ENCODE assay signal across 8 cellular contexts in genomic region chr11:35662649-35663407, GRCh38. TPM values are rescaled to one million over a fixed set of nuclear protein-coding genes. Genes with fewer than 3 reads are reported as not detected.
A peak's percentile ranks its signal among the peaks of the same experiment; 100 is the strongest.
DNase-seq lines count a peak whose midpoint lies in the region; ATAC-seq and TF ChIP-seq lines count a peak whose summit lies in the region.

TSS of gene TRIM44 (plus strand) at chr11:35662775. CDS start at chr11:35663112, 337 bp downstream.

- H3K9ac ChIP-seq in neuronal stem cell (ENCODE audit: low read depth, low read length, poor library complexity): peak within 1 kb of the TSS; percentile 95

- peak within 1 kb of the TSS; percentile 97 for H3K14ac ChIP-seq in neuronal stem cell (ENCODE audit: low read length)

- peak within 1 kb of the TSS; percentile 87 for H2BK5ac ChIP-seq in neuronal stem cell (ENCODE audit: low read length)

- peak within 1 kb of the TSS; percentile 99 for H3K23ac ChIP-seq in neuronal stem cell (ENCODE audit: low read depth, low read length, poor library complexity)

- H3K9me3 ChIP-seq in DOHH2 (ENCODE audit: control insufficient read depth, insufficient read depth, low read length) (peaks cover 23% of the 10 kb centered on the region), SJCRH30 (replicated peaks) (peaks cover 19% of the 10 kb centered on the region), neuronal stem cell (replicated peaks in 1 of 2; ENCODE audit: control insufficient read depth in 2 of 2, insufficient read depth in 1 of 2, low read depth in 1 of 2, low read length in 2 of 2) (peaks cover 12 to 42% of the 10 kb centered on the region in 2 donors)

- peak; percentile 97 for ATAC-seq in GM21723 (IDR thresholded peaks at IDR 0.05; ENCODE audit: unreplicated experiment)

- no peak for TF ChIP-seq CTCF in DOHH2 (IDR thresholded peaks at IDR 0.05; ENCODE audit: low read depth, low read length, poor library complexity, severe bottlenecking)
- no peak for TF ChIP-seq CTCF in subcutaneous adipose tissue (IDR thresholded peaks at IDR 0.05; ENCODE audit: low read depth)

- H4K8ac ChIP-seq in neuronal stem cell (ENCODE audit: low read depth, low read length): peak within 1 kb of the TSS; percentile 87

- H2BK15ac ChIP-seq in neuronal stem cell (ENCODE audit: low read length): peak within 1 kb of the TSS; percentile 97

- H2AFZ ChIP-seq in neuronal stem cell (ENCODE audit: low read length): peak within 1 kb of the TSS; percentile 85

- H2BK120ac ChIP-seq in neuronal stem cell (ENCODE audit: low read depth, low read length): peak within 1 kb of the TSS; percentile 74

- peak within 1 kb of the TSS; percentile 74 for H4K91ac ChIP-seq in neuronal stem cell (ENCODE audit: low read depth, low read length, poor library complexity)

- peak within 1 kb of the TSS; percentile 95 for H3K4me2 ChIP-seq in DOHH2 (ENCODE audit: low read length)
- H3K4me2 ChIP-seq in neuronal stem cell (ENCODE audit: insufficient read depth, low read length, poor library complexity, severe bottlenecking): peak within 1 kb of the TSS; percentile 75

- H3K18ac ChIP-seq in neuronal stem cell (ENCODE audit: low read length): peak within 1 kb of the TSS; percentile 99

- H3K27ac ChIP-seq in DOHH2 (ENCODE audit: low read depth, low read length): no peak within 1 kb of the TSS
- peak within 1 kb of the TSS; percentile 86 for H3K27ac ChIP-seq in SJCRH30
- peak within 1 kb of the TSS; percentile 54 for H3K27ac ChIP-seq in neuronal stem cell (replicated peaks; ENCODE audit: low read length)

- no peaks in the 10 kb centered on the region for H4K20me1 ChIP-seq in DOHH2 (ENCODE audit: control insufficient read depth, insufficient read depth, low read depth, low read length)

- H2BK12ac ChIP-seq in neuronal stem cell (ENCODE audit: low read length): peak within 1 kb of the TSS; percentile 81

- no CpG with 5 or more reads among the region's 82 CpGs for WGBS in neuronal stem cell (ENCODE audit: extremely low coverage in 2 of 2, insufficient read length in 2 of 2, insufficient replicate concordance in 1 of 2), 2 donors

- peak within 1 kb of the TSS; percentile 99 for H3K4ac ChIP-seq in neuronal stem cell (ENCODE audit: low read length)

- H3K4me1 ChIP-seq in DOHH2 (ENCODE audit: control insufficient read depth, low read length): peaks cover 22% of the 10 kb centered on the region
- peaks cover 12% of the 10 kb centered on the region; the same call in 1 of the 2 replicates for H3K4me1 ChIP-seq in SJCRH30
- H3K4me1 ChIP-seq in neuronal stem cell (ENCODE audit: control insufficient read depth in 2 of 2, insufficient read depth in 1 of 2, low read depth in 1 of 2, low read length in 2 of 2): peaks cover 2 to 8% of the 10 kb centered on the region in 2 donors

- H3K4me3 ChIP-seq in DOHH2 (ENCODE audit: low read length) (peak within 1 kb of the TSS; percentile 89), SJCRH30 (peak within 1 kb of the TSS; percentile 71), neuronal stem cell (ENCODE audit: low read length in 2 of 2) (peak within 1 kb of the TSS; percentile 56 to 83)

- H3K9me2 ChIP-seq in DOHH2 (replicated peaks; ENCODE audit: control insufficient read depth, low read length): no peaks in the 10 kb centered on the region

- peaks cover 14% of the 10 kb centered on the region for H3K27me3 ChIP-seq in DOHH2 (ENCODE audit: control insufficient read depth, low read length)
- no peaks in the 10 kb centered on the region for H3K27me3 ChIP-seq in SJCRH30
- H3K27me3 ChIP-seq in neuronal stem cell (ENCODE audit: control insufficient read depth in 3 of 3, insufficient read depth in 3 of 3, low read depth in 1 of 3, low read length in 3 of 3): peaks cover 0 to 4% (median 0%) of the 10 kb centered on the region in 3 experiments

- no peaks in the 10 kb centered on the region for H3F3A ChIP-seq in DOHH2 (ENCODE audit: control insufficient read depth, insufficient read depth)

- H3K79me1 ChIP-seq in neuronal stem cell (ENCODE audit: low read depth, low read length): peaks cover 6% of the 10 kb centered on the region

- peak within 1 kb of the TSS; percentile 98 for H2AK5ac ChIP-seq in neuronal stem cell (ENCODE audit: low read depth, low read length)

- H3K36me3 ChIP-seq in DOHH2 (ENCODE audit: control insufficient read depth, low read length): peaks cover 8% of the 10 kb centered on the region; the same call in 1 of the 2 replicates
- peaks cover 9% of the 10 kb centered on the region for H3K36me3 ChIP-seq in SJCRH30
- peaks cover 0 to 23% of the 10 kb centered on the region in 2 donors for H3K36me3 ChIP-seq in neuronal stem cell (replicated peaks in 1 of 2; ENCODE audit: control insufficient read depth in 2 of 2, insufficient read depth in 2 of 2, low read length in 2 of 2)

- peaks cover 28% of the 10 kb centered on the region for H3K79me2 ChIP-seq in DOHH2 (ENCODE audit: control insufficient read depth, low read length)

- DNase-seq in KG1 (lab: John Stamatoyannopoulos, UW) (peak; percentile 81), SJCRH30 (peak; percentile 83 to 87), foreskin melanocyte (peak; percentile 74), neuronal stem cell (ENCODE audit: low spot score) (peak; percentile 54)
- DNase-seq in activated gamma-delta T cell treated with anti-CD3 and anti-CD28 coated beads, Interleukin-2, amount 50 U/mL, for 16 hours (ENCODE audit: low read depth): peak; percentile 63

RNA-seq across cellular contexts. Expression of gene TRIM44, which starts in this region (rescaled TPM):
- 66.8 and 67.0 TPM in 2 replicates for total RNA-seq in SJCRH30 (2014; rRNA removed; shearing (Covaris generic))
- 31.4 TPM for polyA plus RNA-seq in neuronal stem cell (2013, experiment 1 of 2)
- 31.8 TPM for polyA plus RNA-seq in neuronal stem cell (2013, experiment 2 of 2)
- 10 to 100 TPM; 32.6 to 70.9 (median 40.0) TPM for total RNA-seq in subcutaneous adipose tissue
